ENCODE assay signal across 24 cellular contexts in genomic region chr2:195721042-195721441, GRCh38.
"Had no signal": no experiment of that assay in that cellular context is flagged by ENCODE, and none has a peak within 500 bp of the region (broad histone marks: within the 10 kb centered on the region; RNA-seq: fewer than 3 reads in every experiment).

No MANE protein-coding gene starts in this region.

- H3K4me3 Mint-ChIP-seq: endodermal cell; memory B cell; mesothelial cell of epicardium; naive B cell; nephron; stimulated activated naive B cell treated with anti-CD40 and anti-IgM and Interleukin-4, amounts not matched to agents 10 μg/mL and 1 μg/mL and 100 μg/mL, for 72 hours; stimulated activated naive CD8-positive, alpha-beta T cell treated with anti-CD3 and anti-CD28 coated beads, Interleukin-15, amount 100 ng/mL, for 72 hours had no signal

- H3K27ac ChIP-seq: coronary artery, heart right ventricle, parathyroid adenoma, psoas muscle, thoracic aorta, transverse colon had no signal

- H3K27ac Mint-ChIP-seq: endodermal cell; memory B cell; mesothelial cell of epicardium; nephron; stimulated activated naive B cell treated with anti-CD40 and anti-IgM and Interleukin-4, amounts not matched to agents 10 μg/mL and 1 μg/mL and 100 μg/mL, for 72 hours; stimulated activated naive CD8-positive, alpha-beta T cell treated with anti-CD3 and anti-CD28 coated beads, Interleukin-15, amount 100 ng/mL, for 72 hours had no signal

- ATAC-seq: heart right ventricle; left lobe of liver; psoas muscle; sciatic nerve; stimulated activated naive B cell treated with anti-CD40 and anti-IgM and Interleukin-4, amounts not matched to agents 10 μg/mL and 1 μg/mL and 100 μg/mL, for 72 hours; stimulated activated naive CD8-positive, alpha-beta T cell treated with anti-CD3 and anti-CD28 coated beads, Interleukin-15, amount 100 ng/mL, for 72 hours had no signal

- H3K27me3 ChIP-seq: heart right ventricle, transverse colon had no signal

- FAIRE-seq: endothelial cell of umbilical vein, frontal cortex, islet of Langerhans had no signal

- H3K4me1 Mint-ChIP-seq: mesothelial cell of epicardium, nephron had no signal

- H3K4me1 ChIP-seq: heart right ventricle, parathyroid adenoma, psoas muscle, transverse colon had no signal

- DNase-seq: effector CD4-positive, alpha-beta T cell; endodermal cell; heart right ventricle; hypothalamus; kidney glomerular epithelial cell; naive B cell; psoas muscle; retina; stimulated activated CD4-positive, alpha-beta T cell treated with anti-CD3 and anti-CD28 coated beads, Interleukin-2, amount 100 ng/mL, for 24 hours; stimulated activated CD4-positive, alpha-beta T cell treated with anti-CD3 and anti-CD28 coated beads, Interleukin-4, amount 100 ng/mL, for 4 hours; stimulated activated naive B cell treated with anti-CD40 and anti-IgM and Interleukin-4, amounts not matched to agents 10 μg/mL and 1 μg/mL and 100 μg/mL, for 72 hours; stimulated activated naive CD8-positive, alpha-beta T cell treated with anti-CD3 and anti-CD28 coated beads, Interleukin-15, amount 100 ng/mL, for 72 hours; transverse colon had no signal

- H3K9me3 ChIP-seq: heart right ventricle, psoas muscle, thoracic aorta, transverse colon had no signal

- H3K27me3 Mint-ChIP-seq: memory B cell; naive B cell; stimulated activated naive B cell treated with anti-CD40 and anti-IgM and Interleukin-4, amounts not matched to agents 10 μg/mL and 1 μg/mL and 100 μg/mL, for 72 hours; stimulated activated naive CD8-positive, alpha-beta T cell treated with anti-CD3 and anti-CD28 coated beads, Interleukin-15, amount 100 ng/mL, for 72 hours had no signal

- H3K4me3 ChIP-seq: coronary artery, heart right ventricle, psoas muscle, thoracic aorta, transverse colon had no signal

- H3K9me3 Mint-ChIP-seq: endodermal cell; memory B cell; mesothelial cell of epicardium; nephron; stimulated activated naive CD8-positive, alpha-beta T cell treated with anti-CD3 and anti-CD28 coated beads, Interleukin-15, amount 100 ng/mL, for 72 hours had no signal
